In the genomic region with DNA sequence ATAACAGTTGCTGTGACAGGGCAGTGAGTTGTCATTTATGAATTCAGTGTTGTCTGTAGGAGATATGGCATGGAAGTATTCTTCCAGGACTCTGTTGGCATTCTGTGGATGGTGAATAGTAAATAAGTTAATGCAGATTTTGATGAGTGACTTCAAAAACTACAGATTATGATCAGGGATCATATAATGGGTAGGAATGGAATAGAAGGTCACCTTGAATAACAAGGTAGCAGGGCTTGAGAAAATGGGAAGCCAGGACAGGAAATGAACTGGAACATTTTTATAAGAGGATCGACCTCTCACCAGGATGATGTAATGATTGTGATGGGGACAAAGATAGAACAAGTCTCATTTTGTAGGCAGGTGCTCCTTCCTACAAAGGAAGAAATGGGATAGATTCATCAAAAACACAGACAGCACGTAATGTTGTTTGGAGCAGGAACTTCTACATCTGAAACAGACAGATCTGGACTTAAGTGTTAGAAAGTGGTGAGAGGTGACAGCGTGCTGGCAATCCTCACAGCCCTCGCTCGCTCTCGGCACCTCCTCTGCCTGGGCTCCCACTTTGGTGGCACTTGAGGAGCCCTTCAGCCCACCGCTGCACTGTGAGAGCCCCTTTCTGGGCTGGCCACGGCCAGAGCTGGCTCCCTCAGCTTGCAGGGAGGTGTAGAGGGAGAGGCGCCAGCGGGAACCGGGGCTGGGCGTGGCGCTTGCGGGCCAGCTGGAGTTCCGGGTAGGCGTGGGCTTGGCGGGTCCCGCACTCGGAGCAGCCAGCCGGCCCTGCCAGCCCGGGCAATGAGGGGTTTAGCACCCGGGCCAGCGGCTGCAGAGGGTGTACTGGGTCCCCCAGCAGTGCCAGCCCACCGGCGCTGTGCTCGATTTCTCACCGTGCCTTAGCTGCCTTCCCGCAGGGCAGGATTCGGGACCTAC, we compare ENCODE assay signal across 1 cellular context.
TF ChIP-seq lines count a peak whose summit lies in the region.

No MANE protein-coding gene starts in this region.

TF ChIP-seq in K562, 482 proteins besides CTCF, POLR2A, EP300 and RAD21 (continues in another document):
- TF ChIP-seq RBFOX2 (IDR thresholded peaks at IDR 0.05; ENCODE audit: low read depth, low read length): peak; percentile 60
- TF ChIP-seq MYBL2 (IDR thresholded peaks at IDR 0.05; ENCODE audit: low read depth): no peak
- TF ChIP-seq MYBL2 (CRISPR knock-in tag; IDR thresholded peaks at IDR 0.05; ENCODE audit: borderline replicate concordance): no peak
- TF ChIP-seq, protein P1, sequence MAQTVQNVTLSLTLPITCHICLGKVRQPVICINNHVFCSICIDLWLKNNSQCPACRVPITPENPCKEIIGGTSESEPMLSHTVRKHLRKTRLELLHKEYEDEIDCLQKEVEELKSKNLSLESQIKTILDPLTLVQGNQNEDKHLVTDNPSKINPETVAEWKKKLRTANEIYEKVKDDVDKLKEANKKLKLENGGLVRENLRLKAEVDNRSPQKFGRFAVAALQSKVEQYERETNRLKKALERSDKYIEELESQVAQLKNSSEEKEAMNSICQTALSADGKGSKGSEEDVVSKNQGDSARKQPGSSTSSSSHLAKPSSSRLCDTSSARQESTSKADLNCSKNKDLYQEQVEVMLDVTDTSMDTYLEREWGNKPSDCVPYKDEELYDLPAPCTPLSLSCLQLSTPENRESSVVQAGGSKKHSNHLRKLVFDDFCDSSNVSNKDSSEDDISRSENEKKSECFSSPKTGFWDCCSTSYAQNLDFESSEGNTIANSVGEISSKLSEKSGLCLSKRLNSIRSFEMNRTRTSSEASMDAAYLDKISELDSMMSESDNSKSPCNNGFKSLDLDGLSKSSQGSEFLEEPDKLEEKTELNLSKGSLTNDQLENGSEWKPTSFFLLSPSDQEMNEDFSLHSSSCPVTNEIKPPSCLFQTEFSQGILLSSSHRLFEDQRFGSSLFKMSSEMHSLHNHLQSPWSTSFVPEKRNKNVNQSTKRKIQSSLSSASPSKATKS (CRISPR knock-in tag; IDR thresholded peaks at IDR 0.05): no peak
- TF ChIP-seq ZFX (CRISPR knock-in tag; IDR thresholded peaks at IDR 0.05): no peak
- TF ChIP-seq SMC3 (conservative IDR thresholded peaks at IDR 0.05; ENCODE audit: insufficient read depth, low read depth, low read length): no peak
- TF ChIP-seq SIX5 (IDR thresholded peaks at IDR 0.05; ENCODE audit: borderline replicate concordance in 1 of 2, insufficient read depth in 1 of 2, low read depth in 1 of 2, low read length in 2 of 2): no peak
- TF ChIP-seq ZKSCAN1 (IDR thresholded peaks at IDR 0.05; ENCODE audit: low read depth, low read length): no peak
- no peak for TF ChIP-seq ETV5 (CRISPR knock-in tag; IDR thresholded peaks at IDR 0.05; ENCODE audit: low read depth)
- TF ChIP-seq BRD4 (IDR thresholded peaks at IDR 0.05): no peak
- 0 out of 2 replicates have a peak, but pooled peaks have one; percentile 18 for TF ChIP-seq ELF1 (tag; IDR thresholded peaks at IDR 0.05)
- no peak for TF ChIP-seq TCF3 (CRISPR knock-in tag; IDR thresholded peaks at IDR 0.05)
- TF ChIP-seq, protein P2, sequence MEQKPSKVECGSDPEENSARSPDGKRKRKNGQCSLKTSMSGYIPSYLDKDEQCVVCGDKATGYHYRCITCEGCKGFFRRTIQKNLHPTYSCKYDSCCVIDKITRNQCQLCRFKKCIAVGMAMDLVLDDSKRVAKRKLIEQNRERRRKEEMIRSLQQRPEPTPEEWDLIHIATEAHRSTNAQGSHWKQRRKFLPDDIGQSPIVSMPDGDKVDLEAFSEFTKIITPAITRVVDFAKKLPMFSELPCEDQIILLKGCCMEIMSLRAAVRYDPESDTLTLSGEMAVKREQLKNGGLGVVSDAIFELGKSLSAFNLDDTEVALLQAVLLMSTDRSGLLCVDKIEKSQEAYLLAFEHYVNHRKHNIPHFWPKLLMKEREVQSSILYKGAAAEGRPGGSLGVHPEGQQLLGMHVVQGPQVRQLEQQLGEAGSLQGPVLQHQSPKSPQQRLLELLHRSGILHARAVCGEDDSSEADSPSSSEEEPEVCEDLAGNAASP (IDR thresholded peaks at IDR 0.05): no peak
- TF ChIP-seq, protein P3, sequence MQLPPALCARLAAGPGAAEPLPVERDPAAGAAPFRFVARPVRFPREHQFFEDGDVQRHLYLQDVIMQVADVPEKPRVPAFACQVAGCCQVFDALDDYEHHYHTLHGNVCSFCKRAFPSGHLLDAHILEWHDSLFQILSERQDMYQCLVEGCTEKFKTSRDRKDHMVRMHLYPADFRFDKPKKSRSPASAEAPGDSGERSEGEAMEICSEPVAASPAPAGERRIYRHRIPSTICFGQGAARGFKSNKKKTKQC (CRISPR knock-in tag; IDR thresholded peaks at IDR 0.05): no peak
- TF ChIP-seq, protein P4, sequence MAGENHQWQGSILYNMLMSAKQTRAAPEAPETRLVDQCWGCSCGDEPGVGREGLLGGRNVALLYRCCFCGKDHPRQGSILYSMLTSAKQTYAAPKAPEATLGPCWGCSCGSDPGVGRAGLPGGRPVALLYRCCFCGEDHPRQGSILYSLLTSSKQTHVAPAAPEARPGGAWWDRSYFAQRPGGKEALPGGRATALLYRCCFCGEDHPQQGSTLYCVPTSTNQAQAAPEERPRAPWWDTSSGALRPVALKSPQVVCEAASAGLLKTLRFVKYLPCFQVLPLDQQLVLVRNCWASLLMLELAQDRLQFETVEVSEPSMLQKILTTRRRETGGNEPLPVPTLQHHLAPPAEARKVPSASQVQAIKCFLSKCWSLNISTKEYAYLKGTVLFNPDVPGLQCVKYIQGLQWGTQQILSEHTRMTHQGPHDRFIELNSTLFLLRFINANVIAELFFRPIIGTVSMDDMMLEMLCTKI (IDR thresholded peaks at IDR 0.05; ENCODE audit: partially characterized antibody): no peak
- TF ChIP-seq ZNF3 (CRISPR knock-in tag; IDR thresholded peaks at IDR 0.05): peak; percentile 63; the same call in 1 of the 2 replicates
- TF ChIP-seq PCBP1 (IDR thresholded peaks at IDR 0.05; ENCODE audit: low read depth, low read length, poor library complexity, severe bottlenecking): no peak
- TF ChIP-seq, protein P5, sequence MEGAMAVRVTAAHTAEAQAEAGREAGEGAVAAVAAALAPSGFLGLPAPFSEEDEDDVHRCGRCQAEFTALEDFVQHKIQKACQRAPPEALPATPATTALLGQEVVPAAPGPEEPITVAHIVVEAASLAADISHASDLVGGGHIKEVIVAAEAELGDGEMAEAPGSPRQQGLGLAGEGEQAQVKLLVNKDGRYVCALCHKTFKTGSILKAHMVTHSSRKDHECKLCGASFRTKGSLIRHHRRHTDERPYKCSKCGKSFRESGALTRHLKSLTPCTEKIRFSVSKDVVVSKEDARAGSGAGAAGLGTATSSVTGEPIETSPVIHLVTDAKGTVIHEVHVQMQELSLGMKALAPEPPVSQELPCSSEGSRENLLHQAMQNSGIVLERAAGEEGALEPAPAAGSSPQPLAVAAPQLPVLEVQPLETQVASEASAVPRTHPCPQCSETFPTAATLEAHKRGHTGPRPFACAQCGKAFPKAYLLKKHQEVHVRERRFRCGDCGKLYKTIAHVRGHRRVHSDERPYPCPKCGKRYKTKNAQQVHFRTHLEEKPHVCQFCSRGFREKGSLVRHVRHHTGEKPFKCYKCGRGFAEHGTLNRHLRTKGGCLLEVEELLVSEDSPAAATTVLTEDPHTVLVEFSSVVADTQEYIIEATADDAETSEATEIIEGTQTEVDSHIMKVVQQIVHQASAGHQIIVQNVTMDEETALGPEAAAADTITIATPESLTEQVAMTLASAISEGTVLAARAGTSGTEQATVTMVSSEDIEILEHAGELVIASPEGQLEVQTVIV (CRISPR knock-in tag; IDR thresholded peaks at IDR 0.05; ENCODE audit: borderline replicate concordance): no peak
- TF ChIP-seq ZNF79 (CRISPR knock-in tag; IDR thresholded peaks at IDR 0.05; ENCODE audit: low read depth): no peak
- TF ChIP-seq, protein P6, sequence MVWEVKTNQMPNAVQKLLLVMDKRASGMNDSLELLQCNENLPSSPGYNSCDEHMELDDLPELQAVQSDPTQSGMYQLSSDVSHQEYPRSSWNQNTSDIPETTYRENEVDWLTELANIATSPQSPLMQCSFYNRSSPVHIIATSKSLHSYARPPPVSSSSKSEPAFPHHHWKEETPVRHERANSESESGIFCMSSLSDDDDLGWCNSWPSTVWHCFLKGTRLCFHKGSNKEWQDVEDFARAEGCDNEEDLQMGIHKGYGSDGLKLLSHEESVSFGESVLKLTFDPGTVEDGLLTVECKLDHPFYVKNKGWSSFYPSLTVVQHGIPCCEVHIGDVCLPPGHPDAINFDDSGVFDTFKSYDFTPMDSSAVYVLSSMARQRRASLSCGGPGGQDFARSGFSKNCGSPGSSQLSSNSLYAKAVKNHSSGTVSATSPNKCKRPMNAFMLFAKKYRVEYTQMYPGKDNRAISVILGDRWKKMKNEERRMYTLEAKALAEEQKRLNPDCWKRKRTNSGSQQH (CRISPR knock-in tag; IDR thresholded peaks at IDR 0.05): no peak
- no peak for TF ChIP-seq RBM14 (IDR thresholded peaks at IDR 0.05; ENCODE audit: borderline replicate concordance, insufficient read depth, low read depth, low read length)
- TF ChIP-seq, protein P7, sequence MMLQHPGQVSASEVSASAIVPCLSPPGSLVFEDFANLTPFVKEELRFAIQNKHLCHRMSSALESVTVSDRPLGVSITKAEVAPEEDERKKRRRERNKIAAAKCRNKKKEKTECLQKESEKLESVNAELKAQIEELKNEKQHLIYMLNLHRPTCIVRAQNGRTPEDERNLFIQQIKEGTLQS (IDR thresholded peaks at IDR 0.05): peak; percentile 58
- TF ChIP-seq, protein P7 (CRISPR knock-in tag; conservative IDR thresholded peaks at IDR 0.05): no peak
- TF ChIP-seq CXXC5 (CRISPR knock-in tag; IDR thresholded peaks at IDR 0.05): 0 out of 2 replicates have a peak, but pooled peaks have one; percentile 15
- TF ChIP-seq, protein P8, sequence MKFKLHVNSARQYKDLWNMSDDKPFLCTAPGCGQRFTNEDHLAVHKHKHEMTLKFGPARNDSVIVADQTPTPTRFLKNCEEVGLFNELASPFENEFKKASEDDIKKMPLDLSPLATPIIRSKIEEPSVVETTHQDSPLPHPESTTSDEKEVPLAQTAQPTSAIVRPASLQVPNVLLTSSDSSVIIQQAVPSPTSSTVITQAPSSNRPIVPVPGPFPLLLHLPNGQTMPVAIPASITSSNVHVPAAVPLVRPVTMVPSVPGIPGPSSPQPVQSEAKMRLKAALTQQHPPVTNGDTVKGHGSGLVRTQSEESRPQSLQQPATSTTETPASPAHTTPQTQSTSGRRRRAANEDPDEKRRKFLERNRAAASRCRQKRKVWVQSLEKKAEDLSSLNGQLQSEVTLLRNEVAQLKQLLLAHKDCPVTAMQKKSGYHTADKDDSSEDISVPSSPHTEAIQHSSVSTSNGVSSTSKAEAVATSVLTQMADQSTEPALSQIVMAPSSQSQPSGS (CRISPR knock-in tag; IDR thresholded peaks at IDR 0.05): no peak
- TF ChIP-seq CREB1 (IDR thresholded peaks at IDR 0.05): no peak
- TF ChIP-seq CREB1 (CRISPR knock-in tag; IDR thresholded peaks at IDR 0.05): no peak
- no peak for TF ChIP-seq KLF1 (tag; IDR thresholded peaks at IDR 0.05)
- TF ChIP-seq, protein P9, sequence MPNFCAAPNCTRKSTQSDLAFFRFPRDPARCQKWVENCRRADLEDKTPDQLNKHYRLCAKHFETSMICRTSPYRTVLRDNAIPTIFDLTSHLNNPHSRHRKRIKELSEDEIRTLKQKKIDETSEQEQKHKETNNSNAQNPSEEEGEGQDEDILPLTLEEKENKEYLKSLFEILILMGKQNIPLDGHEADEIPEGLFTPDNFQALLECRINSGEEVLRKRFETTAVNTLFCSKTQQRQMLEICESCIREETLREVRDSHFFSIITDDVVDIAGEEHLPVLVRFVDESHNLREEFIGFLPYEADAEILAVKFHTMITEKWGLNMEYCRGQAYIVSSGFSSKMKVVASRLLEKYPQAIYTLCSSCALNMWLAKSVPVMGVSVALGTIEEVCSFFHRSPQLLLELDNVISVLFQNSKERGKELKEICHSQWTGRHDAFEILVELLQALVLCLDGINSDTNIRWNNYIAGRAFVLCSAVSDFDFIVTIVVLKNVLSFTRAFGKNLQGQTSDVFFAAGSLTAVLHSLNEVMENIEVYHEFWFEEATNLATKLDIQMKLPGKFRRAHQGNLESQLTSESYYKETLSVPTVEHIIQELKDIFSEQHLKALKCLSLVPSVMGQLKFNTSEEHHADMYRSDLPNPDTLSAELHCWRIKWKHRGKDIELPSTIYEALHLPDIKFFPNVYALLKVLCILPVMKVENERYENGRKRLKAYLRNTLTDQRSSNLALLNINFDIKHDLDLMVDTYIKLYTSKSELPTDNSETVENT (CRISPR knock-in tag; IDR thresholded peaks at IDR 0.05): no peak
- no peak for TF ChIP-seq TEAD1 (CRISPR knock-in tag; IDR thresholded peaks at IDR 0.05)
- no peak for TF ChIP-seq POLR3G (IDR thresholded peaks at IDR 0.05; ENCODE audit: extremely low read depth, insufficient read length, insufficient replicate concordance)
- no peak for TF ChIP-seq GATAD2A (IDR thresholded peaks at IDR 0.05)
- TF ChIP-seq MXI1 (IDR thresholded peaks at IDR 0.05; ENCODE audit: low read depth, low read length): no peak
- no peak for TF ChIP-seq SOX6 (IDR thresholded peaks at IDR 0.05)
- no peak for TF ChIP-seq ZNF121 (CRISPR knock-in tag; conservative IDR thresholded peaks at IDR 0.05)
- no peak for TF ChIP-seq SREBF2 (CRISPR knock-in tag; IDR thresholded peaks at IDR 0.05)
- no peak for TF ChIP-seq FIP1L1 (IDR thresholded peaks at IDR 0.05; ENCODE audit: low read depth, low read length, poor library complexity, severe bottlenecking)
- no peak for TF ChIP-seq HOXB6 (CRISPR knock-in tag; IDR thresholded peaks at IDR 0.05; ENCODE audit: borderline replicate concordance)
- no peak for TF ChIP-seq FOXM1 (IDR thresholded peaks at IDR 0.05; ENCODE audit: low read depth)
- TF ChIP-seq FOXM1 (CRISPR knock-in tag; IDR thresholded peaks at IDR 0.05; ENCODE audit: low read depth): 0 out of 2 replicates have a peak, but pooled peaks have one; percentile 61
- TF ChIP-seq NR2C1 (IDR thresholded peaks at IDR 0.05): no peak
- no peak for TF ChIP-seq NR2C1 (tag; IDR thresholded peaks at IDR 0.05)
- no peak for TF ChIP-seq ZNF561 (CRISPR knock-in tag; conservative IDR thresholded peaks at IDR 0.05)
- TF ChIP-seq ZNF134 (CRISPR knock-in tag; conservative IDR thresholded peaks at IDR 0.05): no peak
- no peak for TF ChIP-seq HDAC8 (tag; IDR thresholded peaks at IDR 0.05)
- TF ChIP-seq, protein P10, sequence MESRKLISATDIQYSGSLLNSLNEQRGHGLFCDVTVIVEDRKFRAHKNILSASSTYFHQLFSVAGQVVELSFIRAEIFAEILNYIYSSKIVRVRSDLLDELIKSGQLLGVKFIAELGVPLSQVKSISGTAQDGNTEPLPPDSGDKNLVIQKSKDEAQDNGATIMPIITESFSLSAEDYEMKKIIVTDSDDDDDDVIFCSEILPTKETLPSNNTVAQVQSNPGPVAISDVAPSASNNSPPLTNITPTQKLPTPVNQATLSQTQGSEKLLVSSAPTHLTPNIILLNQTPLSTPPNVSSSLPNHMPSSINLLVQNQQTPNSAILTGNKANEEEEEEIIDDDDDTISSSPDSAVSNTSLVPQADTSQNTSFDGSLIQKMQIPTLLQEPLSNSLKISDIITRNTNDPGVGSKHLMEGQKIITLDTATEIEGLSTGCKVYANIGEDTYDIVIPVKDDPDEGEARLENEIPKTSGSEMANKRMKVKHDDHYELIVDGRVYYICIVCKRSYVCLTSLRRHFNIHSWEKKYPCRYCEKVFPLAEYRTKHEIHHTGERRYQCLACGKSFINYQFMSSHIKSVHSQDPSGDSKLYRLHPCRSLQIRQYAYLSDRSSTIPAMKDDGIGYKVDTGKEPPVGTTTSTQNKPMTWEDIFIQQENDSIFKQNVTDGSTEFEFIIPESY (CRISPR knock-in tag; IDR thresholded peaks at IDR 0.05): peak; percentile 49; the same call in 1 of the 2 replicates
